8 cellular contexts compared by ENCODE assay signal in the genomic region with DNA sequence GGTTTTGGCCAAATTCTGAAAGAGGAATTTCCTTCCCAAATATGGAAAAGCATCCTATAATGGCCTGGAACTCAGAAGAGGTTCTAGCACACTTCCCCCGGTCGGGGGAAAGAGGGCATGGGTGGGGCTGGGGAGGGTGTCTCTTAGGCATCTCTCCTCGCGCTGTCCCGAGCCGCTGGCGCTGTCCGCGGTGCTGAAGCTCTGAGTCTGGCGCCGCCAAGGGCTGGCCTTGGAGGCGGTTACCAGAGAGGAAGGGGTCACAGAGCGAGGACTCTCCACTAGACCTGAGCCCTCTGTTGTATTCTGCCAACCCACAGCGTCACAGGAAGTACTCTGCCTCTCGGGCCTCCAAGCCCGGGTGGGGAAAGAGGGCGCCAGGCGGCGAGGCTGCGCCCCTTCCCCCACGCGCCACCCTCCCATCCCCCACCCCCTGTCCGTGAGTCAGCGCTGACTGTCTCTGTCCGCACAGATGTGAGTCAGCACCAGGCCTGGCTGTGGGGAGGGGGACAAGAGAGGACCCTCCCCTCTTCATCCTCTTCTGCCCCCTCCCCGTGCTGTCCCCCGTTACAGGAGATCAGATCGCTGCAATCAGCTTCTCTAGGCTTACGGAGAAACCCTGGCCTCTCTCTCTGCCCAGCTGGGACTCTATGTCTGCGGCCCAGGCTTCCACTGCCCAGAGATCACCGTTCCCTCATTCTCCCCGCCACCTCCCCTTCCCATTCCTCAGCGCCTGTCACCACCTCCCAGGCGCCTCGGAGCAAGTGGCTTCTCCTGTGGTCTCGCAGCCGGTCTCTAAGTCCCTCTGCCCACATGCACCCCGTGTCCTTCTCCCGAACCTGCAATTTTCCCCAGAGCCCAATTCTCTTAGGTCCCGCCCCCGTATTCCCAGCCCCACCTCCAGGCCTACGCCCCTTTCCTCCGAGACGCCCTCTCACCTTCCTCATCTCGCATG. TPM values are rescaled to one million over a fixed set of nuclear protein-coding genes. Genes with fewer than 3 reads are reported as not detected.
DNase-seq lines count a peak whose midpoint lies in the region; ATAC-seq, FAIRE-seq and TF ChIP-seq lines count a peak whose summit lies in the region.

No MANE protein-coding gene starts in this region.

- H4K20me1 ChIP-seq in neural progenitor cell (ENCODE audit: low read depth): peaks cover 32% of the 10 kb centered on the region

- peak overlapping the region; percentile 61 for H3K4me3 ChIP-seq in AG04450 (ENCODE audit: low read depth, low read length)
- peak overlapping the region; percentile 53 for H3K4me3 ChIP-seq in H7 (ENCODE audit: insufficient read depth, low read depth, low read length)
- H3K4me3 ChIP-seq in fibroblast of mammary gland (ENCODE audit: control insufficient read depth, low read depth, low read length): peak overlapping the region; percentile 39
- peak overlapping the region; percentile 49 for H3K4me3 ChIP-seq in neural progenitor cell

- no peak overlapping the region for H3K4me3 Mint-ChIP-seq in activated T-cell treated with anti-CD3 and anti-CD28 coated beads, Interleukin-2, amount 50 U/mL, for 4 hours
- H3K4me3 Mint-ChIP-seq in neural progenitor cell: peak overlapping the region; percentile 76

- H3K9me3 Mint-ChIP-seq in activated T-cell treated with anti-CD3 and anti-CD28 coated beads, Interleukin-2, amount 50 U/mL, for 4 hours: no peaks in the 10 kb centered on the region
- peaks cover 2% of the 10 kb centered on the region for H3K9me3 Mint-ChIP-seq in neural progenitor cell

- no peaks in the 10 kb centered on the region for H3K79me2 ChIP-seq in neural progenitor cell (ENCODE audit: low read depth)

- peaks cover 5% of the 10 kb centered on the region for H3F3A ChIP-seq in neural progenitor cell (ENCODE audit: low read depth)

- H3K27me3 Mint-ChIP-seq in activated T-cell treated with anti-CD3 and anti-CD28 coated beads, Interleukin-2, amount 50 U/mL, for 4 hours (ENCODE audit: low read depth): peaks cover 74% of the 10 kb centered on the region
- peaks cover 46% of the 10 kb centered on the region for H3K27me3 Mint-ChIP-seq in neural progenitor cell (ENCODE audit: insufficient read depth, low read depth)

- H3K36me3 Mint-ChIP-seq in activated T-cell treated with anti-CD3 and anti-CD28 coated beads, Interleukin-2, amount 50 U/mL, for 4 hours (ENCODE audit: insufficient read depth): no peaks in the 10 kb centered on the region
- H3K36me3 Mint-ChIP-seq in neural progenitor cell: no peaks in the 10 kb centered on the region

- peak overlapping the region; percentile 81 for H3K4me2 ChIP-seq in neural progenitor cell

- H3K36me3 ChIP-seq in H7 (replicated peaks; ENCODE audit: control insufficient read depth, insufficient read depth, low read length): no peaks in the 10 kb centered on the region
- no peaks in the 10 kb centered on the region for H3K36me3 ChIP-seq in neural progenitor cell

- FAIRE-seq in urothelium cell line (lab: Jason Lieb, UNC): peak; percentile 90

- TF ChIP-seq CTCF in AG04450 (IDR thresholded peaks at IDR 0.05; ENCODE audit: low read depth, low read length) (no peak), fibroblast of mammary gland (conservative IDR thresholded peaks at IDR 0.05; ENCODE audit: control insufficient read depth, insufficient read depth, low read depth, low read length) (no peak), neural progenitor cell (IDR thresholded peaks at IDR 0.05) (no peak)

- H3K9me3 ChIP-seq in AG04450 (ENCODE audit: control insufficient read depth, insufficient read depth, low read length) (no peaks in the 10 kb centered on the region; the same call in 1 of the 2 replicates), neural progenitor cell (ENCODE audit: low read depth) (no peaks in the 10 kb centered on the region)

- H3K27me3 ChIP-seq in AG04450 (ENCODE audit: control insufficient read depth, insufficient read depth, low read length) (no peaks in the 10 kb centered on the region), H7 (ENCODE audit: control insufficient read depth, insufficient read depth, low read length) (peaks cover 29% of the 10 kb centered on the region), neural progenitor cell (peaks cover 80% of the 10 kb centered on the region)

- H3K27ac Mint-ChIP-seq in neural progenitor cell: no peak overlapping the region

- H3K27ac ChIP-seq in AG04450 (ENCODE audit: low read depth, low read length) (peak overlapping the region; percentile 61), neural progenitor cell (no peak overlapping the region)

- H3K4me1 Mint-ChIP-seq in activated T-cell treated with anti-CD3 and anti-CD28 coated beads, Interleukin-2, amount 50 U/mL, for 4 hours (ENCODE audit: low read depth): peaks cover 2% of the 10 kb centered on the region
- H3K4me1 Mint-ChIP-seq in neural progenitor cell: peaks cover 9% of the 10 kb centered on the region

- POLR2A ChIA-PET in AG04450 (lab: Yijun Ruan, JAX): interaction anchor here (0.7 to 1.0 kb wide), 5 partner anchors 27 to 127 kb away, joined by 3 to 6 read pairs (median 3); a partner anchor contains a TSS

- DNase-seq in AG04450 (ENCODE audit: low read depth, low spot score) (peak; percentile 21), H7 (peak; percentile 94), OCI-M1 (lab: John Stamatoyannopoulos, UW) (peak; percentile 88), fibroblast of mammary gland (ENCODE audit: low read depth) (peak; percentile 67), neural progenitor cell (ENCODE audit: low spot score) (peak; percentile 95), urothelium cell line (ENCODE audit: low spot score) (peak; percentile 86), middle frontal gyrus (ENCODE audit: extremely low spot score, low spot score) (no peak)
- DNase-seq in activated T-cell treated with anti-CD3 and anti-CD28 coated beads, Interleukin-2, amount 50 U/mL, for 4 hours: peak; percentile 57

- peak; percentile 82 for ATAC-seq in activated T-cell treated with anti-CD3 and anti-CD28 coated beads, Interleukin-2, amount 50 U/mL, for 4 hours

- H3K9ac ChIP-seq in neural progenitor cell: no peak overlapping the region

- CTCF ChIA-PET in AG04450 (lab: Charles Lee): interaction anchor here (0.6 to 1.9 kb wide), 2 partner anchors 13 to 149 kb away, joined by 3 to 5 read pairs; no protein-coding TSS in a partner anchor

- H2AFZ ChIP-seq in neural progenitor cell (replicated peaks): no peak overlapping the region

- H3K4me1 ChIP-seq in neural progenitor cell: peaks cover 3% of the 10 kb centered on the region

RNA-seq across cellular contexts. Expression of a gene that starts 0.8 kb away (rescaled TPM):
- polyA plus RNA-seq in AG04450 (2011; rRNA removed): 11.7 and 15.1 TPM in 2 replicates
- polyA minus RNA-seq in AG04450 (2011; rRNA and poly(A)+ RNA removed): 19.8 and 26.2 TPM in 2 replicates
- total RNA-seq in H7 (2014; rRNA removed; shearing (Covaris generic)): 0.73 and 2.0 TPM in 2 replicates
- total RNA-seq in activated T-cell treated with anti-CD3 and anti-CD28 coated beads, Interleukin-2, amount 50 U/mL, for 4 hours: under 1 TPM in 1 of 3 donors, not detected in 2; 0.19 TPM
- total RNA-seq in neural progenitor cell (ENCODE audit: low replicate concordance): 0.60 and 4.2 TPM in 2 replicates

RNA-seq across cellular contexts. Expression of a gene that starts 24.1 kb away (rescaled TPM):
- not detected in 2 replicates for polyA plus RNA-seq in AG04450 (2011; rRNA removed)
- polyA minus RNA-seq in AG04450 (2011; rRNA and poly(A)+ RNA removed): not detected in 2 replicates
- total RNA-seq in H7 (2014; rRNA removed; shearing (Covaris generic)): not detected in 2 replicates
- total RNA-seq in activated T-cell treated with anti-CD3 and anti-CD28 coated beads, Interleukin-2, amount 50 U/mL, for 4 hours: not detected
- total RNA-seq in neural progenitor cell (ENCODE audit: low replicate concordance): not detected in 2 replicates

RNA-seq across cellular contexts. Expression of a gene that starts 29.3 kb away (rescaled TPM):
- 40.6 and 41.1 TPM in 2 replicates for polyA plus RNA-seq in AG04450 (2011; rRNA removed)
- polyA minus RNA-seq in AG04450 (2011; rRNA and poly(A)+ RNA removed): 49.0 and 66.1 TPM in 2 replicates
- total RNA-seq in H7 (2014; rRNA removed; shearing (Covaris generic)): 29.1 and 38.6 TPM in 2 replicates
- 10 to 100 TPM; 28.2 to 33.9 (median 30.9) TPM for total RNA-seq in activated T-cell treated with anti-CD3 and anti-CD28 coated beads, Interleukin-2, amount 50 U/mL, for 4 hours
- 35.0 and 37.0 TPM in 2 replicates for total RNA-seq in neural progenitor cell (ENCODE audit: low replicate concordance)

RNA-seq across cellular contexts. Expression of a gene that starts 54.7 kb away (rescaled TPM):
- polyA plus RNA-seq in AG04450 (2011; rRNA removed): 22.4 and 22.6 TPM in 2 replicates
- 8.5 and 9.5 TPM in 2 replicates for polyA minus RNA-seq in AG04450 (2011; rRNA and poly(A)+ RNA removed)
- total RNA-seq in H7 (2014; rRNA removed; shearing (Covaris generic)): 20.3 and 43.9 TPM in 2 replicates
- total RNA-seq in activated T-cell treated with anti-CD3 and anti-CD28 coated beads, Interleukin-2, amount 50 U/mL, for 4 hours: 100 to 1,000 TPM; 167 to 201 (median 190) TPM
- total RNA-seq in neural progenitor cell (ENCODE audit: low replicate concordance): 0.56 TPM in 1 of 2 replicates, not detected in the other

RNA-seq across cellular contexts. Expression of a gene that starts 55.4 kb away (rescaled TPM):
- not detected in 2 replicates for polyA plus RNA-seq in AG04450 (2011; rRNA removed)
- not detected in 2 replicates for polyA minus RNA-seq in AG04450 (2011; rRNA and poly(A)+ RNA removed)
- total RNA-seq in H7 (2014; rRNA removed; shearing (Covaris generic)): 0.28 TPM in 1 of 2 replicates, not detected in the other
- not detected for total RNA-seq in activated T-cell treated with anti-CD3 and anti-CD28 coated beads, Interleukin-2, amount 50 U/mL, for 4 hours
- not detected in 2 replicates for total RNA-seq in neural progenitor cell (ENCODE audit: low replicate concordance)
